28 cellular contexts compared by ENCODE assay signal in the genomic region with DNA sequence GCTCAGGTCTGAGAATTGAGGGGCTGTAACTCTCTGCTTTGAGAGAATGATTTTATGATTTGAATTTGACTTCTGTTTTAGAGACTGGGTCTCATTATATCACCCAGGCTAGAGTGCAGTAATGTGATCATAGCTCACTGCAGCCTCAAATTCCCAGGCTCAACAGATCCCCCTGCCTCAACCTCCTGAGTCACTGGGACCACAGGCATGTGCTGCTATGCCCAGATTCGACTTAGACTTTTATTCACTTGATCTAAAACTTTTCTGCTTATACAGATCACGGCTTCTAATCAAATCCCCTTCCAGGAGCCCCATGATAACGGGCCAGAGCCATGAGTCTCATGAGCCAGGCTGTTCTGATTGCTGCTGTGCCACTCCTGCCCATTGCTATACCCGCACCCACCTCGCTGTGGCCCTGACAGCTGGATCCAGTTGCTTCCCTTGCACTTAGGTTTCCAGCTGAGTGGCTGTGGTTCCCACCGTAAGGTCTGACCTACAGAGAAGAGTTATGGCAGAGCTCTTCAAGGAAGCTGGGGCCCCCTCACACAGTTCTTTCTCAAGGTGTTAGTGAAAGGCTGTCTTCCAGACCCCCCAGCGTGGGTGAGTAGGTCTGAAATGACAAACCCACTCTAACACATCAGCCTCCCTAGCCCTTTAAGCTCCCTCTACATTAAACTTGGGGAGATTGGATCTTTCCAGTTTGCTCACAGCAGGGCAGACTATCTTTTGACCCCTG.
"Had no signal": no experiment of that assay in that cellular context is flagged by ENCODE, and none has a peak within 500 bp of the region (broad histone marks: within the 10 kb centered on the region; RNA-seq: fewer than 3 reads in every experiment).

No MANE protein-coding gene starts in this region.

- H3K9me3 Mint-ChIP-seq: dendritic cell treated with granulocyte-macrophage colony-stimulating factor and Interleukin-4, amounts not matched to agents 40 ng/mL and 50 ng/mL, for 4 days; endodermal cell; natural killer cell treated with Interleukin-12 subunit alpha and Interleukin-12 subunit beta and Interleukin-15 and Interleukin-18, amount 100 ng/mL, for 72 hours; stimulated activated memory B cell treated with anti-CD40 and anti-IgM and Interleukin-4, amounts not matched to agents 10 μg/mL and 1 μg/mL and 100 μg/mL, for 72 hours had no signal

- H3K27me3 ChIP-seq: colonic mucosa, gastroesophageal sphincter, right atrium auricular region, testis, upper lobe of left lung, uterus had no signal

- H3K4me1 Mint-ChIP-seq: central memory CD8-positive, alpha-beta T cell; neural progenitor cell had no signal

- H3K27ac ChIP-seq: colonic mucosa, esophagus squamous epithelium, foreskin keratinocyte, gastroesophageal sphincter, heart left ventricle, lower lobe of right lung, neural progenitor cell, prostate gland, right atrium auricular region, spleen, testis, tibial artery, upper lobe of left lung, uterus had no signal

- DNase-seq: colonic mucosa; effector CD8-positive, alpha-beta T cell; endodermal cell; esophagus squamous epithelium; foreskin keratinocyte; heart left ventricle; hippocampal formation; left cardiac atrium; left ventricle myocardium superior; lower lobe of right lung; naive B cell; spleen; stimulated activated CD4-positive, alpha-beta T cell treated with anti-CD3 and anti-CD28 coated beads, Interleukin-4, amount 100 ng/mL, for 4 hours; stimulated activated naive CD8-positive, alpha-beta T cell treated with anti-CD3 and anti-CD28 coated beads, Interleukin-15, Interleukin-2, amounts not matched to agents 100 U/mL and 50 U/mL, for 24 hours; substantia nigra; testis; tibial artery; upper lobe of left lung; uterus had no signal

- H3K4me1 ChIP-seq: colonic mucosa, foreskin keratinocyte, lower lobe of right lung, neural progenitor cell, prostate gland, right atrium auricular region, tibial artery, uterus had no signal

- H3K36me3 ChIP-seq: colonic mucosa, esophagus squamous epithelium, gastroesophageal sphincter, heart left ventricle, lower lobe of right lung, neural progenitor cell, prostate gland, right atrium auricular region, spleen, tibial artery, upper lobe of left lung, uterus had no signal

- H3K9me3 ChIP-seq: colonic mucosa, esophagus squamous epithelium, gastroesophageal sphincter, heart left ventricle, lower lobe of right lung, prostate gland, right atrium auricular region, spleen, testis, tibial artery, upper lobe of left lung, uterus had no signal

- H3K4me3 ChIP-seq: colonic mucosa, esophagus squamous epithelium, gastroesophageal sphincter, heart left ventricle, lower lobe of right lung, neural progenitor cell, prostate gland, right atrium auricular region, spleen, testis, tibial artery, upper lobe of left lung, uterus had no signal

- H3K4me3 Mint-ChIP-seq: central memory CD8-positive, alpha-beta T cell; dendritic cell treated with granulocyte-macrophage colony-stimulating factor and Interleukin-4, amounts not matched to agents 40 ng/mL and 50 ng/mL, for 4 days; endodermal cell; natural killer cell treated with Interleukin-12 subunit alpha and Interleukin-12 subunit beta and Interleukin-15 and Interleukin-18, amount 100 ng/mL, for 72 hours; neural progenitor cell; stimulated activated memory B cell treated with anti-CD40 and anti-IgM and Interleukin-4, amounts not matched to agents 10 μg/mL and 1 μg/mL and 100 μg/mL, for 72 hours had no signal

- H3K36me3 Mint-ChIP-seq: naive B cell; natural killer cell treated with Interleukin-12 subunit alpha and Interleukin-12 subunit beta and Interleukin-15 and Interleukin-18, amount 100 ng/mL, for 72 hours; neural progenitor cell; stimulated activated memory B cell treated with anti-CD40 and anti-IgM and Interleukin-4, amounts not matched to agents 10 μg/mL and 1 μg/mL and 100 μg/mL, for 72 hours had no signal

- H3K27ac Mint-ChIP-seq: dendritic cell treated with granulocyte-macrophage colony-stimulating factor and Interleukin-4, amounts not matched to agents 40 ng/mL and 50 ng/mL, for 4 days; endodermal cell; natural killer cell treated with Interleukin-12 subunit alpha and Interleukin-12 subunit beta and Interleukin-15 and Interleukin-18, amount 100 ng/mL, for 72 hours; neural progenitor cell; stimulated activated memory B cell treated with anti-CD40 and anti-IgM and Interleukin-4, amounts not matched to agents 10 μg/mL and 1 μg/mL and 100 μg/mL, for 72 hours had no signal

- ATAC-seq: foreskin keratinocyte; gastroesophageal sphincter; heart left ventricle; left cardiac atrium; left ventricle myocardium superior; lower lobe of right lung; natural killer cell treated with Interleukin-12 subunit alpha and Interleukin-12 subunit beta and Interleukin-15 and Interleukin-18, amount 100 ng/mL, for 72 hours; sciatic nerve; stimulated activated memory B cell treated with anti-CD40 and anti-IgM and Interleukin-4, amounts not matched to agents 10 μg/mL and 1 μg/mL and 100 μg/mL, for 72 hours; stimulated activated naive CD8-positive, alpha-beta T cell treated with anti-CD3 and anti-CD28 coated beads, Interleukin-15, Interleukin-2, amounts not matched to agents 100 U/mL and 50 U/mL, for 24 hours had no signal
